ENCODE assay signal across 9 cellular contexts in the genomic region with DNA sequence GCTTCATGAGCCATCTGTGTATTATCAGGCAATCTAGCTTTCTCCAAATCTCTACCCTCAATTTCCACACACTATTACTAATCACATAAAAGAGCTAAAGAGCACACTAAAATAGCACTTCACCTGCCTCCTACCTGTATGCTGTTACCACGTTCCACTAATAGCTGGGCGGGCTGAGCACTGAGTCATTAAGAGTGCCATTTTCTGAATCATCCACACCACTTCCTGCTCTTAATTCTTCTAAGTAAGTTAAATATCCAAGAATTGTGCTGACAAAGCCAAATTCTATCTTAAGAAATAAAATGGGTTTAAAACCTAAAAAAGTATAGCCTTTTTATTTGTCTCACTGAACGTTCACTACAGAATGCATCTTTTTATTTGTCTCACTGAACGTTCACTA. TPM values are rescaled to one million over a fixed set of nuclear protein-coding genes. Genes with fewer than 3 reads are reported as not detected.
DNase-seq lines count a peak whose midpoint lies in the region; ATAC-seq lines count a peak whose summit lies in the region.
"Had no signal": no experiment of that assay in that cellular context is flagged by ENCODE, and none has a peak within 500 bp of the region (broad histone marks: within the 10 kb centered on the region; RNA-seq: fewer than 3 reads in every experiment).

No MANE protein-coding gene starts in this region.

- peaks cover 63% of the 10 kb centered on the region for H3K36me3 ChIP-seq in MG63

- no peaks in the 10 kb centered on the region for H3K27me3 ChIP-seq in MG63
- H3K27me3 ChIP-seq: Peyer's patch had no signal

- ATAC-seq in HG02938 (IDR thresholded peaks at IDR 0.05; ENCODE audit: unreplicated experiment) (peak; percentile 64), HG03432 (IDR thresholded peaks at IDR 0.05; ENCODE audit: unreplicated experiment) (no peak)

- H3K4me3 ChIP-seq in MG63: no peak overlapping the region
- H3K4me3 ChIP-seq: Peyer's patch had no signal

- peak; percentile 41 for DNase-seq in activated CD4-positive, alpha-beta T cell treated with anti-CD3 and anti-CD28 coated beads for 1 hour
- peak; percentile 22 for DNase-seq in central memory CD4-positive, alpha-beta T cell
- DNase-seq in stimulated activated CD4-positive, alpha-beta T cell treated with anti-CD3 and anti-CD28 coated beads, Interleukin-4, amount 100 ng/mL, for 24 hours: peak; percentile 76
- DNase-seq in MG63 (no peak), cortex of kidney (lab: John Stamatoyannopoulos, UW) (no peak), medulla oblongata (ENCODE audit: extremely low spot score) (no peak)

- H3K9me3 ChIP-seq in MG63: no peaks in the 10 kb centered on the region
- H3K9me3 ChIP-seq: Peyer's patch had no signal

RNA-seq across cellular contexts. Expression of a gene that starts 35.7 kb away (rescaled TPM):
- 49.4 and 57.3 TPM in 2 replicates for total RNA-seq in MG63 (2014; rRNA removed; shearing (Covaris generic); ENCODE audit: low replicate concordance)

Comparison
In these comparisons a context has a peak if more than half of its experiments do, and no peak if none do; other contexts are left out.
1. DNase-seq: peak in activated CD4-positive, alpha-beta T cell treated with anti-CD3 and anti-CD28 coated beads for 1 hour (single experiment), central memory CD4-positive, alpha-beta T cell (single experiment) and stimulated activated CD4-positive, alpha-beta T cell treated with anti-CD3 and anti-CD28 coated beads, Interleukin-4, amount 100 ng/mL, for 24 hours (single experiment); none in MG63 (single experiment), cortex of kidney (single experiment) and medulla oblongata (single experiment).